In the genomic region with DNA sequence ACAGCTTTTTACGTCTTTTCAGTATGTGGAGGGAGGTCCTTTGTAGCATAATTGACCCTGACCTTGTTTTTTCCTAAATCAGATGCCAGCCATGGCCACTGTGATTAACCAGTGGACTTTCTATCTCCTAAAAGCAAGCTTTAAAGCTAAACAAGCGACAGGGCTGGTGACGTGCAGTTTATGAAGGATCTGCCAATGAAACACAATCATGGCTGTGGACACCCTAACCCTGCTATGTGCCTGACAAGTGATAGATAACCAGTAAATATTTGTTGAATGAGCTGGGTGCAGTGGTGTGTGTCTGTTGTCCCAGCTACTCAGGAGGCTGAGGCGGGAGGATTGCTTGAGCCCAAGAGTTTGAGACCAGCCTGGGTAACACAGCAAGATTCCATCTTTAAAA, we compare ENCODE assay signal across 19 cellular contexts.
A peak's percentile ranks its signal among the peaks of the same experiment; 100 is the strongest.
DNase-seq lines count a peak whose midpoint lies in the region; ATAC-seq and TF ChIP-seq lines count a peak whose summit lies in the region.
"Had no signal": no experiment of that assay in that cellular context is flagged by ENCODE, and none has a peak within 500 bp of the region (broad histone marks: within the 10 kb centered on the region; RNA-seq: fewer than 3 reads in every experiment).

No MANE protein-coding gene starts in this region.

- H3K9me3 Mint-ChIP-seq in activated CD8-positive, alpha-beta memory T cell treated with anti-CD3 and anti-CD28 coated beads, Interleukin-2, amount 10 ng/mL, durations not matched to agents 7 days and 5 days (ENCODE audit: low read depth) = no peaks in the 10 kb centered on the region
- H3K9me3 Mint-ChIP-seq in activated naive CD8-positive, alpha-beta T cell treated with anti-CD3 and anti-CD28 coated beads for 36 hours = no peaks in the 10 kb centered on the region
- H3K9me3 Mint-ChIP-seq in osteocyte (ENCODE audit: unreplicated experiment) = no peaks in the 10 kb centered on the region
- H3K9me3 Mint-ChIP-seq: CD4-positive, alpha-beta memory T cell; nephron; WTC11 had no signal

- CTCF ChIA-PET in activated CD8-positive, alpha-beta memory T cell treated with anti-CD3 and anti-CD28 coated beads, Interleukin-2, amount 10 ng/mL, durations not matched to agents 7 days and 5 days (lab: Charles Lee) = interaction anchor here (0.7 to 2.3 kb wide), 7 partner anchors 8 to 74 kb away, joined by 3 to 13 read pairs (median 3); no protein-coding TSS in a partner anchor
- CTCF ChIA-PET in HEK293T (lab: Yijun Ruan, JAX) = interaction anchor here (1.1 kb wide), 1 partner anchor 8 kb away, joined by 3 read pairs; no protein-coding TSS in a partner anchor

- H3K4me1 Mint-ChIP-seq in activated CD8-positive, alpha-beta memory T cell treated with anti-CD3 and anti-CD28 coated beads, Interleukin-2, amount 10 ng/mL, durations not matched to agents 7 days and 5 days = peaks cover 93% of the 10 kb centered on the region
- peaks cover 87% of the 10 kb centered on the region for H3K4me1 Mint-ChIP-seq in activated naive CD8-positive, alpha-beta T cell treated with anti-CD3 and anti-CD28 coated beads for 36 hours
- peaks cover 34% of the 10 kb centered on the region for H3K4me1 Mint-ChIP-seq in osteocyte (ENCODE audit: unreplicated experiment)

- ATAC-seq in activated CD8-positive, alpha-beta memory T cell treated with anti-CD3 and anti-CD28 coated beads, Interleukin-2, amount 10 ng/mL, durations not matched to agents 7 days and 5 days = no peak
- ATAC-seq: GM12878, WTC11 had no signal

- H3K36me3 Mint-ChIP-seq in activated CD8-positive, alpha-beta memory T cell treated with anti-CD3 and anti-CD28 coated beads, Interleukin-2, amount 10 ng/mL, durations not matched to agents 7 days and 5 days = peaks cover 4% of the 10 kb centered on the region
- peaks cover 4% of the 10 kb centered on the region for H3K36me3 Mint-ChIP-seq in activated naive CD8-positive, alpha-beta T cell treated with anti-CD3 and anti-CD28 coated beads for 36 hours
- no peaks in the 10 kb centered on the region for H3K36me3 Mint-ChIP-seq in osteocyte (ENCODE audit: unreplicated experiment)
- H3K36me3 Mint-ChIP-seq: activated naive CD8-positive, alpha-beta T cell; CD4-positive, alpha-beta memory T cell; WTC11 had no signal

- DNase-seq in activated CD8-positive, alpha-beta memory T cell treated with anti-CD3 and anti-CD28 coated beads, Interleukin-2, amount 10 ng/mL, durations not matched to agents 7 days and 5 days = no peak
- no peak for DNase-seq in activated CD8-positive, alpha-beta memory T cell treated with anti-CD3 and anti-CD28 coated beads for 24 hours
- DNase-seq in NCI-H69 (lab: John Stamatoyannopoulos, UW) (peak; percentile 28), renal cortical epithelial cell (ENCODE audit: low read depth) (peak; percentile 92), HEK293T (ENCODE audit: extremely low spot score) (no peak), NCI-H774 (lab: John Stamatoyannopoulos, UW) (no peak), osteocyte (ENCODE audit: extremely low spot score, unreplicated experiment) (no peak)
- DNase-seq in activated naive CD8-positive, alpha-beta T cell treated with anti-CD3 and anti-CD28 coated beads for 36 hours = no peak
- DNase-seq: activated CD8-positive, alpha-beta memory T cell treated with anti-CD3 and anti-CD28 coated beads, Interleukin-2, amount 50 U/mL, for 48 hours; CD4-positive, alpha-beta memory T cell; head of caudate nucleus; mesendoderm; NCI-H1436; NCI-H446; Peyer's patch had no signal

- peak overlapping the region; percentile 75 for H3K27ac Mint-ChIP-seq in activated CD8-positive, alpha-beta memory T cell treated with anti-CD3 and anti-CD28 coated beads, Interleukin-2, amount 10 ng/mL, durations not matched to agents 7 days and 5 days
- peak overlapping the region; percentile 82 for H3K27ac Mint-ChIP-seq in activated naive CD8-positive, alpha-beta T cell treated with anti-CD3 and anti-CD28 coated beads for 36 hours
- no peak overlapping the region for H3K27ac Mint-ChIP-seq in osteocyte (ENCODE audit: unreplicated experiment)
- H3K27ac Mint-ChIP-seq: nephron, WTC11 had no signal

- TF ChIP-seq CTCF in osteocyte (IDR thresholded peaks at IDR 0.05) = no peak

- H3K4me3 Mint-ChIP-seq in activated CD8-positive, alpha-beta memory T cell treated with anti-CD3 and anti-CD28 coated beads, Interleukin-2, amount 10 ng/mL, durations not matched to agents 7 days and 5 days = no peak overlapping the region
- no peak overlapping the region for H3K4me3 Mint-ChIP-seq in activated naive CD8-positive, alpha-beta T cell treated with anti-CD3 and anti-CD28 coated beads for 36 hours
- no peak overlapping the region for H3K4me3 Mint-ChIP-seq in osteocyte (ENCODE audit: unreplicated experiment)
- H3K4me3 Mint-ChIP-seq: activated naive CD8-positive, alpha-beta T cell; nephron; WTC11 had no signal

- POLR2A ChIA-PET in HEK293T (lab: Yijun Ruan, JAX) = interaction anchor here (2.1 kb wide), 1 partner anchor 14 kb away, joined by 8 read pairs; no protein-coding TSS in a partner anchor

- H3K27me3 Mint-ChIP-seq in activated CD8-positive, alpha-beta memory T cell treated with anti-CD3 and anti-CD28 coated beads, Interleukin-2, amount 10 ng/mL, durations not matched to agents 7 days and 5 days = no peaks in the 10 kb centered on the region
- H3K27me3 Mint-ChIP-seq in activated naive CD8-positive, alpha-beta T cell treated with anti-CD3 and anti-CD28 coated beads for 36 hours = no peaks in the 10 kb centered on the region
- H3K27me3 Mint-ChIP-seq in osteocyte (ENCODE audit: unreplicated experiment) = no peaks in the 10 kb centered on the region
- H3K27me3 Mint-ChIP-seq: activated naive CD8-positive, alpha-beta T cell; CD4-positive, alpha-beta memory T cell had no signal

TF ChIP-seq in HEK293T, 16 proteins besides CTCF, POLR2A, EP300 and RAD21:
- TF ChIP-seq BHLHE40 (IDR thresholded peaks at IDR 0.05; ENCODE audit: borderline replicate concordance) (no peak), NFRKB (IDR thresholded peaks at IDR 0.05) (no peak), L3MBTL2 (conservative IDR thresholded peaks at IDR 0.05) (no peak), FOXK2 (IDR thresholded peaks at IDR 0.05) (no peak), HDGF (IDR thresholded peaks at IDR 0.05; ENCODE audit: borderline replicate concordance) (no peak)
- TF ChIP-seq, protein P1, sequence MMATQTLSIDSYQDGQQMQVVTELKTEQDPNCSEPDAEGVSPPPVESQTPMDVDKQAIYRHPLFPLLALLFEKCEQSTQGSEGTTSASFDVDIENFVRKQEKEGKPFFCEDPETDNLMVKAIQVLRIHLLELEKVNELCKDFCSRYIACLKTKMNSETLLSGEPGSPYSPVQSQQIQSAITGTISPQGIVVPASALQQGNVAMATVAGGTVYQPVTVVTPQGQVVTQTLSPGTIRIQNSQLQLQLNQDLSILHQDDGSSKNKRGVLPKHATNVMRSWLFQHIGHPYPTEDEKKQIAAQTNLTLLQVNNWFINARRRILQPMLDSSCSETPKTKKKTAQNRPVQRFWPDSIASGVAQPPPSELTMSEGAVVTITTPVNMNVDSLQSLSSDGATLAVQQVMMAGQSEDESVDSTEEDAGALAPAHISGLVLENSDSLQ (IDR thresholded peaks at IDR 0.05) = no peak

Comparison
In these comparisons a context has a peak if more than half of its experiments do, and no peak if none do; other contexts are left out.
1. DNase-seq: peak in NCI-H69 (single experiment) and renal cortical epithelial cell (single experiment); none in activated CD8-positive, alpha-beta memory T cell treated with anti-CD3 and anti-CD28 coated beads, Interleukin-2, amount 10 ng/mL, durations not matched to agents 7 days and 5 days (single experiment), activated CD8-positive, alpha-beta memory T cell treated with anti-CD3 and anti-CD28 coated beads for 24 hours (single experiment), activated naive CD8-positive, alpha-beta T cell treated with anti-CD3 and anti-CD28 coated beads for 36 hours (single experiment), HEK293T (single experiment), NCI-H774 (single experiment) and osteocyte (single experiment).